1 cellular context compared by ENCODE assay signal in the genomic region with DNA sequence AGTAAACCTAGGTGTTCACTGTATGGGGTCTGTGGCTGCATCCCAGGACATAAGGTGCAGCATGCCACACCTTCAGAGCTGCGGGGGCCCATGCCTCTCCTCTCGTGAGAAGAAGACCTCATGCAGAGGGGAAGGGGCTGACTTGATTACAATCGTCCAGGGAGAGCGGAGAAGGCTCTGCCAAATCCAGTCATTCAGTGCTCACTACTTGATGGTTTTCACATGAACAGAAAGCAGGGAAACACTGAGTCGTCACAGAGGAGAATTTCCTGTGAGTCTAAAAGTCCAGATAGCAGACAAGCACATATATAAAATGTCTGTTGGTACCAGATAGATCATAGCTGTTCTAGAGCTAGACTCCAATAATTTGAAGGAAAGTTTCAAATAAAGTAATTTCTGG.
A peak's percentile ranks its signal among the peaks of the same experiment; 100 is the strongest.
TF ChIP-seq lines count a peak whose summit lies in the region.

No MANE protein-coding gene starts in this region.

TF ChIP-seq in SK-N-SH, 30 proteins besides CTCF, POLR2A, EP300 and RAD21:
- peak; percentile 45; the same call in 1 of the 2 replicates for TF ChIP-seq TCF12 (IDR thresholded peaks at IDR 0.05)
- peak; percentile 50 for TF ChIP-seq JUND (IDR thresholded peaks at IDR 0.05)
- TF ChIP-seq, protein P1, sequence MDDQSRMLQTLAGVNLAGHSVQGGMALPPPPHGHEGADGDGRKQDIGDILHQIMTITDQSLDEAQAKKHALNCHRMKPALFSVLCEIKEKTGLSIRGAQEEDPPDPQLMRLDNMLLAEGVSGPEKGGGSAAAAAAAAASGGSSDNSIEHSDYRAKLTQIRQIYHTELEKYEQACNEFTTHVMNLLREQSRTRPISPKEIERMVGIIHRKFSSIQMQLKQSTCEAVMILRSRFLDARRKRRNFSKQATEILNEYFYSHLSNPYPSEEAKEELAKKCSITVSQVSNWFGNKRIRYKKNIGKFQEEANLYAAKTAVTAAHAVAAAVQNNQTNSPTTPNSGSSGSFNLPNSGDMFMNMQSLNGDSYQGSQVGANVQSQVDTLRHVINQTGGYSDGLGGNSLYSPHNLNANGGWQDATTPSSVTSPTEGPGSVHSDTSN (IDR thresholded peaks at IDR 0.05), result peak; percentile 45; the same call in 1 of the 2 replicates
- TF ChIP-seq FOSL2 (IDR thresholded peaks at IDR 0.05; ENCODE audit: borderline replicate concordance, low read depth), result peak; percentile 45; the same call in 1 of the 2 replicates
- TF ChIP-seq NFIC (IDR thresholded peaks at IDR 0.05; ENCODE audit: borderline replicate concordance), result peak; percentile 40; the same call in 1 of the 2 replicates
